In the genomic region with DNA sequence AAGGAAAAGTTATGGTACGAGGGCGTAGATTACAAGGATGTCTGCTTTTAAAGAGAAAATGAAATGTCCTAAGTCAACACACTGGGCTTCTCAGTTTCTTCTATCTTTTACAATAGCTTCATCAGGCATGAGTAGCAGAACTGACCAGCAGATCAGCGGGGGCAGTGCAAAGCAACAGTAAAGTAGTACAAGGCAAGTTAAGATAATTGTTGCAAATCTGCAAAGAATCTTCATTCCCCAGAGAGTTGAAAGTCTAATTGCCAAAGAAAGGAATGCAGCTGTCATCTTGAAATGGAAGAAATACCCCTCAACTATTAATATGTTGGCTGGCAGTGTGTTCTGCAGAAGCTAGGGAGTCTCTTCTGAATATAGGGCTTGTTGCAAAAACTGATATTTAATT, we compare ENCODE assay signal across 22 cellular contexts.
A peak's percentile ranks its signal among the peaks of the same experiment; 100 is the strongest.
DNase-seq lines count a peak whose midpoint lies in the region; ATAC-seq and TF ChIP-seq lines count a peak whose summit lies in the region.
"Had no signal": no experiment of that assay in that cellular context is flagged by ENCODE, and none has a peak within 500 bp of the region (broad histone marks: within the 10 kb centered on the region; RNA-seq: fewer than 3 reads in every experiment).

No MANE protein-coding gene starts in this region.

- H3K79me2 ChIP-seq in SK-N-SH (ENCODE audit: insufficient read depth) (no peaks in the 10 kb centered on the region), Karpas-422 (ENCODE audit: low read length) (no peaks in the 10 kb centered on the region)

- H3F3A ChIP-seq in SK-N-SH (replicated peaks; ENCODE audit: insufficient read depth): no peaks in the 10 kb centered on the region

- H3K36me3 Mint-ChIP-seq in dendritic cell treated with granulocyte-macrophage colony-stimulating factor and Interleukin-4, amounts not matched to agents 40 ng/mL and 50 ng/mL, for 4 days (ENCODE audit: low read depth): no peaks in the 10 kb centered on the region
- no peaks in the 10 kb centered on the region for H3K36me3 Mint-ChIP-seq in glutamatergic neuron (ENCODE audit: unreplicated experiment)

- H3K9me3 ChIP-seq in SK-N-SH: no peaks in the 10 kb centered on the region
- H3K9me3 ChIP-seq in Karpas-422 (ENCODE audit: low read length): no peaks in the 10 kb centered on the region
- no peaks in the 10 kb centered on the region for H3K9me3 ChIP-seq in thyroid gland
- H3K9me3 ChIP-seq: HAP-1 had no signal

- DNase-seq in SK-N-SH (no peak), Karpas-422 (no peak), thyroid gland (no peak), T-helper 9 cell (no peak), glutamatergic neuron (no peak), RWPE1 (ENCODE audit: low spot score) (no peak)
- DNase-seq: CD4-positive, CD25-positive, alpha-beta regulatory T cell; DMS79 treated with DMSO at 0.1 percent for 48 hours; KG1; MV-4-11; NCI-H1105 treated with DMSO at 0.1 percent for 48 hours; NCI-H2029 treated with DMSO at 0.1 percent for 48 hours; NCI-H524 treated with DMSO at 0.1 percent for 48 hours; PC-9; RPMI8226; SIG-M5 had no signal

- TF ChIP-seq CTCF in SK-N-SH (IDR thresholded peaks at IDR 0.05) (no peak), thyroid gland (IDR thresholded peaks at IDR 0.05) (no peak), glutamatergic neuron (IDR thresholded peaks at IDR 0.05; ENCODE audit: partially characterized antibody, unreplicated experiment) (no peak), RWPE1 (conservative IDR thresholded peaks at IDR 0.05; ENCODE audit: low read depth) (no peak)

- H3K9me3 Mint-ChIP-seq in dendritic cell treated with granulocyte-macrophage colony-stimulating factor and Interleukin-4, amounts not matched to agents 40 ng/mL and 50 ng/mL, for 4 days: peaks cover 7% of the 10 kb centered on the region
- H3K9me3 Mint-ChIP-seq in glutamatergic neuron (ENCODE audit: unreplicated experiment): no peaks in the 10 kb centered on the region
- H3K9me3 Mint-ChIP-seq: GM23338 had no signal

- WGBS in SK-N-SH (ENCODE audit: low lambda C conversion rate): 96% methylated on average over 3 of the region's 3 CpGs
- 92 to 97% methylated on average over 3 of the region's 3 CpGs for WGBS in thyroid gland, 2 donors

- H3K4me3 ChIP-seq in SK-N-SH (ENCODE audit: low read depth in 2 of 2, low read length in 1 of 2) (no peak overlapping the region), Karpas-422 (ENCODE audit: low read length) (peak overlapping the region; percentile 3; the same call in 1 of the 2 replicates), thyroid gland (replicated peaks in 1 of 3) (no peak overlapping the region)
- H3K4me3 ChIP-seq: GM12878, GM23338, HAP-1, PC-9 had no signal

- no peaks in the 10 kb centered on the region for H3K27me3 ChIP-seq in SK-N-SH (ENCODE audit: insufficient read depth)
- no peaks in the 10 kb centered on the region for H3K27me3 ChIP-seq in Karpas-422 (ENCODE audit: low read length)
- H3K27me3 ChIP-seq in thyroid gland: no peaks in the 10 kb centered on the region

- H4K20me1 ChIP-seq in SK-N-SH (ENCODE audit: insufficient read depth): no peaks in the 10 kb centered on the region
- H4K20me1 ChIP-seq in Karpas-422 (ENCODE audit: insufficient read depth, low read depth, low read length): no peaks in the 10 kb centered on the region

- H3K9me2 ChIP-seq in SK-N-SH (no peaks in the 10 kb centered on the region), Karpas-422 (replicated peaks; ENCODE audit: insufficient read depth, low read length) (no peaks in the 10 kb centered on the region)

- peak overlapping the region; percentile 83 for H3K27ac Mint-ChIP-seq in dendritic cell treated with granulocyte-macrophage colony-stimulating factor and Interleukin-4, amounts not matched to agents 40 ng/mL and 50 ng/mL, for 4 days
- H3K27ac Mint-ChIP-seq in glutamatergic neuron (ENCODE audit: unreplicated experiment): no peak overlapping the region
- H3K27ac Mint-ChIP-seq: B cell; CD4-positive, CD25-positive, alpha-beta regulatory T cell; GM23338 had no signal

- peak; percentile 69 for ATAC-seq in SK-N-SH treated with all-trans-retinoic acid at 6 μM for 48 hours
- ATAC-seq: GM12878, GM23338 had no signal

- H3K4me1 Mint-ChIP-seq in dendritic cell treated with granulocyte-macrophage colony-stimulating factor and Interleukin-4, amounts not matched to agents 40 ng/mL and 50 ng/mL, for 4 days (ENCODE audit: low read depth): peaks cover 48% of the 10 kb centered on the region
- H3K4me1 Mint-ChIP-seq in glutamatergic neuron (ENCODE audit: low read depth, unreplicated experiment): peaks cover 4% of the 10 kb centered on the region

- intact Hi-C loops in dendritic cell treated with granulocyte-macrophage colony-stimulating factor and Interleukin-4, amounts not matched to agents 40 ng/mL and 50 ng/mL, for 4 days (cut with micrococcal nuclease): no loop called here
- intact Hi-C loops in thyroid gland (cut with DNase I): no loop called here

- CTCF ChIA-PET in SK-N-SH (lab: Yijun Ruan, JAX) (no interaction called here), RWPE1 (lab: Yijun Ruan, JAX) (no interaction called here)

- no peak for TF ChIP-seq POLR2A in thyroid gland (IDR thresholded peaks at IDR 0.05)

- H3K36me3 ChIP-seq in SK-N-SH (replicated peaks in 1 of 2; ENCODE audit: control insufficient read depth in 1 of 2, insufficient read depth in 2 of 2, low read length in 1 of 2): no peaks in the 10 kb centered on the region
- no peaks in the 10 kb centered on the region for H3K36me3 ChIP-seq in Karpas-422 (ENCODE audit: insufficient read depth, low read length)
- H3K36me3 ChIP-seq in thyroid gland: no peaks in the 10 kb centered on the region
- H3K36me3 ChIP-seq: HAP-1 had no signal

- H3K9ac ChIP-seq in SK-N-SH (no peak overlapping the region), Karpas-422 (ENCODE audit: low read length) (no peak overlapping the region)

- no peak overlapping the region for H2AFZ ChIP-seq in SK-N-SH (ENCODE audit: low read depth)
- peak overlapping the region; percentile 52; the same call in 1 of the 2 replicates for H2AFZ ChIP-seq in Karpas-422 (ENCODE audit: low read length)
- H2AFZ ChIP-seq: GM23338, PC-9 had no signal

- POLR2A ChIA-PET in SK-N-SH (lab: Yijun Ruan, JAX) (no interaction called here), RWPE1 (lab: Yijun Ruan, JAX; ENCODE audit: low non-redundant PET) (no interaction called here)

- H3K4me1 ChIP-seq in SK-N-SH (ENCODE audit: control insufficient read depth in 1 of 2, insufficient read depth in 2 of 2, low read depth in 1 of 2, low read length in 1 of 2): peaks cover 0 to 6% of the 10 kb centered on the region in 2 experiments; a peak in 1 of 4 replicates
- H3K4me1 ChIP-seq in Karpas-422 (ENCODE audit: low read length): peaks cover 43% of the 10 kb centered on the region
- H3K4me1 ChIP-seq in thyroid gland: peaks cover 49 to 51% of the 10 kb centered on the region in 2 donors
- H3K4me1 ChIP-seq: HAP-1 had no signal

- no peak for TF ChIP-seq EP300 in SK-N-SH (IDR thresholded peaks at IDR 0.05; ENCODE audit: borderline replicate concordance in 1 of 2, low read depth in 1 of 2, low read length in 1 of 2)

- no peaks in the 10 kb centered on the region for H3K27me3 Mint-ChIP-seq in dendritic cell treated with granulocyte-macrophage colony-stimulating factor and Interleukin-4, amounts not matched to agents 40 ng/mL and 50 ng/mL, for 4 days
- H3K27me3 Mint-ChIP-seq in glutamatergic neuron (ENCODE audit: unreplicated experiment): no peaks in the 10 kb centered on the region
- H3K27me3 Mint-ChIP-seq: B cell; CD4-positive, CD25-positive, alpha-beta regulatory T cell had no signal

- H3K27ac ChIP-seq in SK-N-SH (ENCODE audit: low read depth in 2 of 2, low read length in 1 of 2): no peak overlapping the region
- peak overlapping the region; percentile 51 for H3K27ac ChIP-seq in Karpas-422 (ENCODE audit: low read length)
- H3K27ac ChIP-seq in thyroid gland: peak overlapping the region; percentile 30 to 79 (median 75)
- H3K27ac ChIP-seq in RWPE1: no peak overlapping the region
- H3K27ac ChIP-seq: PC-9 had no signal

- H3K4me3 Mint-ChIP-seq in dendritic cell treated with granulocyte-macrophage colony-stimulating factor and Interleukin-4, amounts not matched to agents 40 ng/mL and 50 ng/mL, for 4 days: no peak overlapping the region
- H3K4me3 Mint-ChIP-seq in glutamatergic neuron (ENCODE audit: unreplicated experiment): no peak overlapping the region
- H3K4me3 Mint-ChIP-seq: B cell; CD4-positive, CD25-positive, alpha-beta regulatory T cell; GM23338 had no signal

- H3K4me2 ChIP-seq in SK-N-SH (no peak overlapping the region), Karpas-422 (ENCODE audit: low read depth, low read length, poor library complexity, severe bottlenecking) (peak overlapping the region; percentile 26)
- H3K4me2 ChIP-seq: GM23338, PC-9 had no signal

- no peak for TF ChIP-seq RAD21 in SK-N-SH (IDR thresholded peaks at IDR 0.05; ENCODE audit: low read length)

TF ChIP-seq in SK-N-SH treated with all-trans-retinoic acid at 6 μM for 48 hours, 23 proteins besides CTCF, POLR2A, EP300 and RAD21 (continues in another document):
- peak; percentile 79 for TF ChIP-seq ISL1 (CRISPR knock-in tag; IDR thresholded peaks at IDR 0.05)
- TF ChIP-seq TCF4 (CRISPR knock-in tag; IDR thresholded peaks at IDR 0.05; ENCODE audit: borderline replicate concordance): no peak
- no peak for TF ChIP-seq PPARA (CRISPR knock-in tag; IDR thresholded peaks at IDR 0.05; ENCODE audit: borderline replicate concordance)

TF ChIP-seq in SK-N-SH, 30 proteins besides CTCF, POLR2A, EP300 and RAD21 (continues in another document):
- TF ChIP-seq, protein P1, sequence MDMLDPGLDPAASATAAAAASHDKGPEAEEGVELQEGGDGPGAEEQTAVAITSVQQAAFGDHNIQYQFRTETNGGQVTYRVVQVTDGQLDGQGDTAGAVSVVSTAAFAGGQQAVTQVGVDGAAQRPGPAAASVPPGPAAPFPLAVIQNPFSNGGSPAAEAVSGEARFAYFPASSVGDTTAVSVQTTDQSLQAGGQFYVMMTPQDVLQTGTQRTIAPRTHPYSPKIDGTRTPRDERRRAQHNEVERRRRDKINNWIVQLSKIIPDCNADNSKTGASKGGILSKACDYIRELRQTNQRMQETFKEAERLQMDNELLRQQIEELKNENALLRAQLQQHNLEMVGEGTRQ (IDR thresholded peaks at IDR 0.05; ENCODE audit: borderline replicate concordance, low read depth, low read length): no peak
- TF ChIP-seq, protein P2, sequence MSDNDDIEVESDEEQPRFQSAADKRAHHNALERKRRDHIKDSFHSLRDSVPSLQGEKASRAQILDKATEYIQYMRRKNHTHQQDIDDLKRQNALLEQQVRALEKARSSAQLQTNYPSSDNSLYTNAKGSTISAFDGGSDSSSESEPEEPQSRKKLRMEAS (IDR thresholded peaks at IDR 0.05; ENCODE audit: low read depth): no peak
- no peak for TF ChIP-seq FOXJ3 (CRISPR knock-in tag; IDR thresholded peaks at IDR 0.05)
- TF ChIP-seq, protein P3, sequence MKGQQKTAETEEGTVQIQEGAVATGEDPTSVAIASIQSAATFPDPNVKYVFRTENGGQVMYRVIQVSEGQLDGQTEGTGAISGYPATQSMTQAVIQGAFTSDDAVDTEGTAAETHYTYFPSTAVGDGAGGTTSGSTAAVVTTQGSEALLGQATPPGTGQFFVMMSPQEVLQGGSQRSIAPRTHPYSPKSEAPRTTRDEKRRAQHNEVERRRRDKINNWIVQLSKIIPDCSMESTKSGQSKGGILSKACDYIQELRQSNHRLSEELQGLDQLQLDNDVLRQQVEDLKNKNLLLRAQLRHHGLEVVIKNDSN (IDR thresholded peaks at IDR 0.05; ENCODE audit: borderline replicate concordance, low read depth): no peak
- TF ChIP-seq MXI1 (IDR thresholded peaks at IDR 0.05; ENCODE audit: low read depth, low read length): no peak
- TF ChIP-seq RFX5 (IDR thresholded peaks at IDR 0.05; ENCODE audit: low read length): no peak

Comparison
In these comparisons a context has a peak if more than half of its experiments do, and no peak if none do; other contexts are left out.
1. H3K27ac ChIP-seq: peak in Karpas-422 (single experiment) and thyroid gland (3 of 3); none in SK-N-SH (0 of 2) and RWPE1 (single experiment).